2 cellular contexts compared by ENCODE assay signal in genomic region chr22:29265306-29265705, GRCh38.
A peak's percentile ranks its signal among the peaks of the same experiment; 100 is the strongest.
TF ChIP-seq lines count a peak whose summit lies in the region.

No MANE protein-coding gene starts in this region.

TF ChIP-seq in HEK293, 187 proteins besides CTCF, POLR2A, EP300 and RAD21:
- no peak for TF ChIP-seq ZSCAN16 (tag by site-specific recombination; IDR thresholded peaks at IDR 0.05)
- no peak for TF ChIP-seq ZNF274 (IDR thresholded peaks at IDR 0.05; ENCODE audit: low read length)
- no peak for TF ChIP-seq ZNF274 (tag by site-specific recombination; IDR thresholded peaks at IDR 0.05; ENCODE audit: borderline replicate concordance)
- TF ChIP-seq GLIS2 (tag by site-specific recombination; IDR thresholded peaks at IDR 0.05) = no peak
- no peak for TF ChIP-seq GLI2 (tag by site-specific recombination; IDR thresholded peaks at IDR 0.05; ENCODE audit: borderline replicate concordance, low read depth)
- TF ChIP-seq HIC1 (tag by site-specific recombination; IDR thresholded peaks at IDR 0.05) = no peak
- TF ChIP-seq ZNF629 (tag by site-specific recombination; IDR thresholded peaks at IDR 0.05) = no peak
- TF ChIP-seq ZNF549 (tag by site-specific recombination; IDR thresholded peaks at IDR 0.05) = no peak
- TF ChIP-seq ZNF146 (tag by site-specific recombination; IDR thresholded peaks at IDR 0.05) = no peak
- TF ChIP-seq SCRT2 (tag by site-specific recombination; IDR thresholded peaks at IDR 0.05) = no peak
- TF ChIP-seq ELK4 (IDR thresholded peaks at IDR 0.05; ENCODE audit: borderline replicate concordance, low read depth, low read length) = no peak
- TF ChIP-seq ZNF571 (tag by site-specific recombination; IDR thresholded peaks at IDR 0.05) = no peak
- TF ChIP-seq MYNN (tag by site-specific recombination; IDR thresholded peaks at IDR 0.05; ENCODE audit: borderline replicate concordance) = no peak
- no peak for TF ChIP-seq ZNF138 (tag by site-specific recombination; IDR thresholded peaks at IDR 0.05; ENCODE audit: borderline replicate concordance)
- TF ChIP-seq ZSCAN4 (tag by site-specific recombination; IDR thresholded peaks at IDR 0.05) = no peak
- TF ChIP-seq ZBTB48 (tag by site-specific recombination; IDR thresholded peaks at IDR 0.05) = no peak
- TF ChIP-seq ZNF239 (tag by site-specific recombination; IDR thresholded peaks at IDR 0.05) = no peak
- no peak for TF ChIP-seq ZNF658 (tag by site-specific recombination; IDR thresholded peaks at IDR 0.05)
- no peak for TF ChIP-seq ZNF664 (tag by site-specific recombination; IDR thresholded peaks at IDR 0.05)
TF ChIP-seq in HEK293: peak in this region for 0.

TF ChIP-seq in K562, 482 proteins besides CTCF, POLR2A, EP300 and RAD21:
- no peak for TF ChIP-seq ZNF175 (CRISPR knock-in tag; IDR thresholded peaks at IDR 0.05; ENCODE audit: low read depth)
- peak; percentile 57 for TF ChIP-seq RBFOX2 (IDR thresholded peaks at IDR 0.05; ENCODE audit: low read depth, low read length)
- TF ChIP-seq NFE2L1 (tag; IDR thresholded peaks at IDR 0.05; ENCODE audit: borderline replicate concordance, low read depth) = no peak
- TF ChIP-seq POLR2G (IDR thresholded peaks at IDR 0.05; ENCODE audit: low read depth, low read length) = peak; percentile 42
